Comparison of ENCODE assay signal across 8 cellular contexts in the genomic region with DNA sequence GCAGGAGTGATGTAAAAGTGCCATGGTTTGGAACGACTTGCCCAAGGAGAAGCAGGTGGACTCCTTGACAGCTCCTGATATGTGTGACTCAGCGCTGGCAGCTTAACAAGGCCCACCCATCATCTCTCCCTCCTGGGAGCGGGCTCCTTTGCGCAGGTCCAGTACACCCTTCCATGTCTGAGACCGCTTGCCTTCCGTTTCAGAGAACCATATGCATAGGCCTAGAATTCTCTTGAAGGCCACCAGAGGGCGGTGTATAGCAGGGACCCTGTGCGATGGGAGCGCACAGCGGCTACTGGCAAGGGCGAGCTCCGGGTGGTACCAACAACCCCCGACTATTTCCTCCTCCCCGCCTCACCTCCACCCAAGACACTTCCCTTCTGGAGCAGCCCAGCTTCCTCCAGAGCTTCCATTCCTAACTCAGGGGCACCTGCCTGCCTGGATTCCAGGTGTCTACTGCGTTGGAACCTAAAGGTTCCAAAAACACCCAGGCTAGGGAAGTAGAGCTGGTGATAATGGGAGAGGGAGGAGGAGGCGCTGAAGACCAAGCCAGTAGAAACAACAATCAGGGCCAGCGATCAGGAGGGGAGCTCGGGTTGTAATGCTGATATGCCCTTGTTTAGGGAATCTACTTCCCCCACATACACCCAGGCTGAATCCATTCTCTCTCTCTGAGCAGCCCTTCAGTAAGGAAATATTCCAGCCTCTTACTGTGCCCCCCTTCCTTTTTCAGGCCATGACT. TPM values are rescaled to one million over a fixed set of nuclear protein-coding genes. Genes with fewer than 3 reads are reported as not detected.
A peak's percentile ranks its signal among the peaks of the same experiment; 100 is the strongest.
DNase-seq lines count a peak whose midpoint lies in the region; ATAC-seq and TF ChIP-seq lines count a peak whose summit lies in the region.

No MANE protein-coding gene starts in this region.

- no peaks in the 10 kb centered on the region for H3K9me2 ChIP-seq in OCI-LY1 (ENCODE audit: low read depth, low read length)

- H3K4me1 Mint-ChIP-seq in IgD-negative memory B cell (peaks cover 12 to 25% (median 23%) of the 10 kb centered on the region in 3 donors), naive B cell (peaks cover 35 to 39% (median 37%) of the 10 kb centered on the region in 3 donors)

- H4K20me1 ChIP-seq in OCI-LY1 (ENCODE audit: insufficient read depth, low read length), result no peaks in the 10 kb centered on the region

- H3K36me3 ChIP-seq in OCI-LY1 (ENCODE audit: insufficient read depth, low read length), result no peaks in the 10 kb centered on the region

- H3K36me3 Mint-ChIP-seq in IgD-negative memory B cell (no peaks in the 10 kb centered on the region), naive B cell (no peaks in the 10 kb centered on the region)

- no peak overlapping the region; the same call in 1 of the 2 replicates for H3K9ac ChIP-seq in OCI-LY1 (ENCODE audit: low read length)

- H3K27ac Mint-ChIP-seq in IgD-negative memory B cell (peak overlapping the region in 2 of 3 donors; percentile 62 to 78), naive B cell (peak overlapping the region in 3 of 6 donors; percentile 47 to 90 (median 90))

- H3K9me3 Mint-ChIP-seq in IgD-negative memory B cell, result no peaks in the 10 kb centered on the region
- no peaks in the 10 kb centered on the region for H3K9me3 Mint-ChIP-seq in naive B cell

- H3K9me3 ChIP-seq in OCI-LY1 (ENCODE audit: low read length), result no peaks in the 10 kb centered on the region

- peaks cover 35% of the 10 kb centered on the region for H3K27me3 Mint-ChIP-seq in IgD-negative memory B cell
- H3K27me3 Mint-ChIP-seq in naive B cell, result peaks cover 41 to 46% (median 43%) of the 10 kb centered on the region in 3 donors

- H3K4me3 Mint-ChIP-seq in IgD-negative memory B cell (peak overlapping the region in 2 of 4 donors; percentile 24 to 74), naive B cell (peak overlapping the region; percentile 28 to 73 (median 62))

- TF ChIP-seq CTCF in OCI-LY1 (IDR thresholded peaks at IDR 0.05; ENCODE audit: low read length), result peak; percentile 94

- H3K4me2 ChIP-seq in OCI-LY1 (ENCODE audit: low read length), result peak overlapping the region; percentile 37; the same call in 1 of the 2 replicates

- H2AFZ ChIP-seq in OCI-LY1 (ENCODE audit: low read length), result peak overlapping the region; percentile 23; the same call in 1 of the 2 replicates

- H3F3A ChIP-seq in OCI-LY1 (ENCODE audit: insufficient read depth, low read length), result no peaks in the 10 kb centered on the region

- no peak overlapping the region for H3K27ac ChIP-seq in OCI-LY1 (ENCODE audit: low read depth, low read length, poor library complexity, severe bottlenecking)
- H3K27ac ChIP-seq in epithelial cell of prostate, result no peak overlapping the region

- ATAC-seq in GM21515 (IDR thresholded peaks at IDR 0.05; ENCODE audit: unreplicated experiment), result peak; percentile 83
- ATAC-seq in naive B cell (ENCODE audit: low read depth in 2 of 2), result peak; percentile 82 to 83

- no peaks in the 10 kb centered on the region for H3K79me2 ChIP-seq in OCI-LY1 (ENCODE audit: insufficient read depth, low read length)

- no peak overlapping the region for H3K4me3 ChIP-seq in OCI-LY1 (ENCODE audit: low read depth, low read length, poor library complexity, severe bottlenecking)

- peaks cover 15% of the 10 kb centered on the region for H3K4me1 ChIP-seq in OCI-LY1 (ENCODE audit: insufficient read depth, low read length, severe bottlenecking)

- no peaks in the 10 kb centered on the region; the same call in none of the 2 replicates for H3K27me3 ChIP-seq in OCI-LY1 (ENCODE audit: insufficient read depth, low read length)

- DNase-seq in COLO668 (lab: John Stamatoyannopoulos, UW; ENCODE audit: unreplicated experiment) (peak; percentile 51), epithelial cell of prostate (ENCODE audit: low read depth, low spot score) (peak; percentile 51), naive B cell (peak; percentile 70)
- peak; percentile 84 for DNase-seq in activated CD8-positive, alpha-beta memory T cell treated with anti-CD3 and anti-CD28 coated beads, Interleukin-2, amount 50 U/mL, for 48 hours
- DNase-seq in stimulated activated CD8-positive, alpha-beta memory T cell treated with anti-CD3 and anti-CD28 coated beads, Interleukin-7, amount 100 ng/mL, for 48 hours (ENCODE audit: extremely low read depth in 1 of 2, low read depth in 1 of 2), result peak; percentile 25 to 61

RNA-seq across cellular contexts. Expression of gene DHH, which starts 6.2 kb away (rescaled TPM):
- polyA plus RNA-seq in IgD-negative memory B cell (not detected), naive B cell (ENCODE audit: low read depth in 6 of 6) (not detected)

RNA-seq across cellular contexts. Expression of gene RHEBL1, which starts 18.6 kb away (rescaled TPM):
- polyA plus RNA-seq in IgD-negative memory B cell (3.2 TPM), naive B cell (ENCODE audit: low read depth in 6 of 6) (1 to 10 TPM; 4.5 to 8.6 (median 6.1) TPM)

RNA-seq across cellular contexts. Expression of gene LMBR1L, which starts 22.3 kb away (rescaled TPM):
- 37.3 TPM for polyA plus RNA-seq in IgD-negative memory B cell
- polyA plus RNA-seq in naive B cell (ENCODE audit: low read depth in 6 of 6), result 10 to 100 TPM; 42.4 to 93.6 (median 59.1) TPM

RNA-seq across cellular contexts. Expression of gene KMT2D, which starts 27.8 kb away (rescaled TPM):
- 19.7 TPM for polyA plus RNA-seq in IgD-negative memory B cell
- polyA plus RNA-seq in naive B cell (ENCODE audit: low read depth in 6 of 6), result 10 to 100 TPM in 3 of 6 donors, 1 to 10 TPM in 3; 2.6 to 33.6 (median 9.7) TPM

RNA-seq across cellular contexts. Expression of gene TUBA1B, which starts 42.8 kb away (rescaled TPM):
- polyA plus RNA-seq in IgD-negative memory B cell, result 396 TPM
- polyA plus RNA-seq in naive B cell (ENCODE audit: low read depth in 6 of 6), result 100 to 1,000 TPM; 355 to 614 (median 402) TPM
